15 cellular contexts compared by ENCODE assay signal in the genomic region with DNA sequence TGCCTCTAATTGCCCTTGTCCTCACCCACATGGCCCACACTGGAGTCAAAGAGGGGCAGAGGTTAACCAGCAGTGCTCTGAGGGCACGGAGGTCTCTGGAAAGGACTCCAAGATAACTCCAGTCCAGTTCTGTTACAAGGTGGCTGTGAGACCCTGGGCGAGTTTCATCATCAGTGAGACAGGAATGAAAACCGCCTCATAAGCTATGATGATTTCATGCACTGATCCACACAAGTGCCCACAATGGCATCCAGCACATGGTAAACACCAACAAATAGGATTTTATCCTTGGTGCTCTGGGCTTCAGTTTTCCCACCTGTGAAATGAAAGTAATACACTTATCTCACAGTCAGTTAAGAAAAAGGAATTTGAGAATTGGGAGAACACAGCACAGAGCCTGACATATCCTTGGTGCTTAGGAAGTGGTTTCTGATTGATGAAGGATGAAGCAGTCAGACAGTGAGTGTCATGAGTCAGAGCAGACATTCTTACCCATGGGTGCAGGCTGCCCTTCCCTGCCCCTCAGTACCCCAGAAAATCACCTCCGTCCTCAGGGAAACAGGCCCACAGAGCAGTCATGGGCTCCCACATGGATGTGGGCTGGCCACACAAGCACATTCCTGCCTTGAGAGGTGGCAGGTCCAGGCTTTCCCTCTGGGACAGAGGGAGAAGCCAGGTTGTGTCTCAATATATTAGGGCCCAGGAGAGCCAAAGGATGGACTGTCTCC. TPM values are rescaled to one million over a fixed set of nuclear protein-coding genes. Genes with fewer than 3 reads are reported as not detected.
DNase-seq lines count a peak whose midpoint lies in the region; ATAC-seq, FAIRE-seq and TF ChIP-seq lines count a peak whose summit lies in the region.
"Had no signal": no experiment of that assay in that cellular context is flagged by ENCODE, and none has a peak within 500 bp of the region (broad histone marks: within the 10 kb centered on the region; RNA-seq: fewer than 3 reads in every experiment).

No MANE protein-coding gene starts in this region.

- no peaks in the 10 kb centered on the region for H4K20me1 ChIP-seq in keratinocyte (ENCODE audit: control insufficient read depth, extremely low read depth, insufficient read depth, low read length)

- H3K9ac ChIP-seq in keratinocyte (ENCODE audit: control insufficient read depth, extremely low read depth, insufficient read depth, low read length): no peak overlapping the region

- H3K9me3 Mint-ChIP-seq in MCF 10A (ENCODE audit: unreplicated experiment): no peaks in the 10 kb centered on the region

- POLR2A ChIA-PET in MCF 10A (lab: Yijun Ruan, JAX): no interaction called here

- no peak for DNase-seq in breast epithelium (ENCODE audit: low spot score in 2 of 2)
- no peak for DNase-seq in MCF 10A (ENCODE audit: unreplicated experiment)
- no peak for DNase-seq in T-helper 17 cell
- DNase-seq in keratinocyte (ENCODE audit: low read depth, low spot score): no peak
- DNase-seq in upper lobe of right lung: no peak
- DNase-seq in activated gamma-delta T cell (lab: John Stamatoyannopoulos, UW): no peak
- no peak for DNase-seq in sigmoid colon
- no peak for DNase-seq in frontal cortex (ENCODE audit: low spot score in 2 of 2)
- DNase-seq: activated T-cell treated with anti-CD3 and anti-CD28 coated beads, Interleukin-2, amount 50 U/mL, for 48 hours; dermis blood vessel endothelial cell; DMS53; stimulated activated CD4-positive, alpha-beta T cell treated with anti-CD3 and anti-CD28 coated beads, Interleukin-12 subunit alpha, Interleukin-12 subunit beta, amount 100 ng/mL, for 4 hours; testis had no signal

- FAIRE-seq in keratinocyte (lab: Jason Lieb, UNC) (peak; percentile 74), frontal cortex (lab: Jason Lieb, UNC) (no peak)
- FAIRE-seq: astrocyte had no signal

- H3K4me1 Mint-ChIP-seq in MCF 10A (ENCODE audit: insufficient read depth, unreplicated experiment): peaks cover 18% of the 10 kb centered on the region
- peaks cover 22% of the 10 kb centered on the region for H3K4me1 Mint-ChIP-seq in T-helper 17 cell

- dilution Hi-C loops in keratinocyte (cut with MboI; ENCODE audit: extremely low pct_ligation_motif_present, low sequenced_read_pairs): no loop called here

- TF ChIP-seq POLR2A in breast epithelium (IDR thresholded peaks at IDR 0.05) (no peak), sigmoid colon (IDR thresholded peaks at IDR 0.05) (no peak)

- 92 to 93% methylated on average over 4 of the region's 4 CpGs for WGBS in sigmoid colon, 2 donors

- peaks cover 0 to 8% of the 10 kb centered on the region in 2 donors for H3K4me1 ChIP-seq in breast epithelium
- H3K4me1 ChIP-seq in keratinocyte (ENCODE audit: control insufficient read depth, extremely low read depth, insufficient read depth, low read length): peaks cover 24% of the 10 kb centered on the region
- peaks cover 19% of the 10 kb centered on the region for H3K4me1 ChIP-seq in upper lobe of right lung
- H3K4me1 ChIP-seq in sigmoid colon: no peaks in the 10 kb centered on the region

- TF ChIP-seq EP300 in sigmoid colon (IDR thresholded peaks at IDR 0.05): no peak

- H3K4me3 Mint-ChIP-seq in MCF 10A (ENCODE audit: unreplicated experiment) (no peak overlapping the region), T-helper 17 cell (no peak overlapping the region)

- peak overlapping the region; percentile 23 for H3K4me2 ChIP-seq in keratinocyte (ENCODE audit: control insufficient read depth, extremely low read depth, insufficient read depth, low read depth, low read length)

- no peak for TF ChIP-seq CTCF in breast epithelium (IDR thresholded peaks at IDR 0.05)
- TF ChIP-seq CTCF in MCF 10A (IDR thresholded peaks at IDR 0.05; ENCODE audit: unreplicated experiment): no peak
- TF ChIP-seq CTCF in keratinocyte (optimal IDR thresholded peaks at IDR 0.05 in 1 of 3, IDR thresholded peaks at IDR 0.05 in 1 of 3, conservative IDR thresholded peaks at IDR 0.05 in 1 of 3; ENCODE audit: extremely low read depth in 1 of 3, insufficient read depth in 2 of 3, low read length in 3 of 3): no peak
- no peak for TF ChIP-seq CTCF in upper lobe of right lung (IDR thresholded peaks at IDR 0.05)
- no peak for TF ChIP-seq CTCF in sigmoid colon (IDR thresholded peaks at IDR 0.05)

- no peaks in the 10 kb centered on the region for H3K27me3 ChIP-seq in breast epithelium
- H3K27me3 ChIP-seq in keratinocyte (ENCODE audit: control insufficient read depth, extremely low read depth, insufficient read depth, low read length): peaks cover 3% of the 10 kb centered on the region
- H3K27me3 ChIP-seq in upper lobe of right lung: no peaks in the 10 kb centered on the region
- H3K27me3 ChIP-seq in sigmoid colon: no peaks in the 10 kb centered on the region
- H3K27me3 ChIP-seq: testis had no signal

- no peaks in the 10 kb centered on the region for H3K9me3 ChIP-seq in breast epithelium
- H3K9me3 ChIP-seq in T-helper 17 cell (ENCODE audit: control insufficient read depth, low read length, poor library complexity, severe bottlenecking): no peaks in the 10 kb centered on the region
- no peaks in the 10 kb centered on the region for H3K9me3 ChIP-seq in keratinocyte (ENCODE audit: control insufficient read depth, low read depth, low read length)
- H3K9me3 ChIP-seq in upper lobe of right lung: no peaks in the 10 kb centered on the region
- H3K9me3 ChIP-seq in sigmoid colon: no peaks in the 10 kb centered on the region
- H3K9me3 ChIP-seq: testis had no signal

- peak; percentile 53 for ATAC-seq in T-helper 17 cell
- ATAC-seq in upper lobe of right lung: peak; percentile 36
- ATAC-seq: activated CD4-positive, CD25-positive, alpha-beta regulatory T cell treated with anti-CD3 and anti-CD28 coated beads, Interleukin-2, amount 50 U/mL, for 24 hours had no signal

- BruUV-seq in MCF 10A (replicated peaks; lab: Mats Ljungman, UMichigan): no TSS peak

- intact Hi-C loops in breast epithelium (cut with DNase I; ENCODE audit: low total_unique reads) (no loop called here), MCF 10A (cut with micrococcal nuclease) (no loop called here), upper lobe of right lung (cut with DNase I) (no loop called here), sigmoid colon (cut with DNase I) (no loop called here)

- H3K36me3 Mint-ChIP-seq in MCF 10A (ENCODE audit: insufficient read depth, unreplicated experiment) (no peaks in the 10 kb centered on the region), T-helper 17 cell (ENCODE audit: low read depth) (no peaks in the 10 kb centered on the region)

- H3K27me3 Mint-ChIP-seq in MCF 10A (ENCODE audit: insufficient read depth, unreplicated experiment) (no peaks in the 10 kb centered on the region), T-helper 17 cell (no peaks in the 10 kb centered on the region)

- H3K4me3 ChIP-seq in breast epithelium: no peak overlapping the region
- no peak overlapping the region for H3K4me3 ChIP-seq in keratinocyte (ENCODE audit: control insufficient read depth in 2 of 3, extremely low read depth in 1 of 3, insufficient read depth in 2 of 3, low read depth in 1 of 3, low read length in 3 of 3)
- no peak overlapping the region for H3K4me3 ChIP-seq in upper lobe of right lung
- H3K4me3 ChIP-seq in sigmoid colon: no peak overlapping the region
- H3K4me3 ChIP-seq: testis had no signal

- no peaks in the 10 kb centered on the region for H3K9me1 ChIP-seq in keratinocyte (ENCODE audit: control insufficient read depth, extremely low read depth, insufficient read depth, low read length)

- CTCF ChIA-PET in MCF 10A (lab: Yijun Ruan, JAX): interaction anchor here (1.2 kb wide), 1 partner anchor 13 kb away, joined by 3 read pairs; no protein-coding TSS in a partner anchor

- H2AFZ ChIP-seq in keratinocyte (ENCODE audit: control insufficient read depth, low read length): no peak overlapping the region

- peak overlapping the region; percentile 1 to 8 for H3K27ac ChIP-seq in breast epithelium
- H3K27ac ChIP-seq in keratinocyte (ENCODE audit: control insufficient read depth, insufficient read depth, low read length): no peak overlapping the region
- H3K27ac ChIP-seq in upper lobe of right lung: no peak overlapping the region
- no peak overlapping the region for H3K27ac ChIP-seq in sigmoid colon
- H3K27ac ChIP-seq: testis had no signal

- no peaks in the 10 kb centered on the region for H3K79me2 ChIP-seq in keratinocyte (ENCODE audit: control insufficient read depth, insufficient read depth, low read length)

- no peak overlapping the region for H3K27ac Mint-ChIP-seq in MCF 10A (ENCODE audit: low read depth, unreplicated experiment)
- H3K27ac Mint-ChIP-seq in T-helper 17 cell: peak overlapping the region; percentile 74

- H3K36me3 ChIP-seq in breast epithelium (no peaks in the 10 kb centered on the region), keratinocyte (ENCODE audit: control insufficient read depth in 2 of 2, extremely low read depth in 1 of 2, insufficient read depth in 2 of 2, low read length in 2 of 2) (no peaks in the 10 kb centered on the region), upper lobe of right lung (no peaks in the 10 kb centered on the region), sigmoid colon (no peaks in the 10 kb centered on the region)

RNA-seq across cellular contexts. Expression of a gene that starts 48.4 kb away (rescaled TPM):
- 10 to 100 TPM; 23.6 to 37.3 (median 29.6) TPM for total RNA-seq in breast epithelium
- 4.6 and 6.8 TPM in 2 replicates for total RNA-seq in MCF 10A (2022)
- 1 to 10 TPM; 1.6 to 2.7 TPM for total RNA-seq in T-helper 17 cell
- 0.83 to 1.7 TPM (median 1.4 TPM) in 3 replicates for polyA plus RNA-seq in keratinocyte
- polyA plus RNA-seq in keratinocyte (2011; ENCODE audit: low read depth): 5.5 TPM
- 1.2 and 1.6 TPM in 2 replicates for polyA plus RNA-seq in keratinocyte (2011; cell fraction: cytosol; rRNA removed)
- polyA plus RNA-seq in keratinocyte (2011; cell fraction: nucleus; rRNA removed): 3.3 and 4.8 TPM in 2 replicates
- polyA plus RNA-seq in keratinocyte (2012; ENCODE audit: low replicate concordance): 0.85 and 6.7 TPM in 2 replicates
- 0.56 to 1.6 TPM (median 1.3 TPM) in 3 replicates for polyA minus RNA-seq in keratinocyte
- not detected for polyA minus RNA-seq in keratinocyte (2011; cell fraction: cytosol; rRNA and poly(A)+ RNA removed)
- 3.4 and 4.4 TPM in 2 replicates for polyA minus RNA-seq in keratinocyte (2011; cell fraction: nucleus; rRNA and poly(A)+ RNA removed)
- total RNA-seq in upper lobe of right lung: 73.3 TPM
- 1 to 10 TPM; 2.1 to 5.5 (median 3.3) TPM for total RNA-seq in sigmoid colon
- polyA plus RNA-seq in sigmoid colon: 10 to 100 TPM; 19.2 to 27.7 (median 21.7) TPM
- total RNA-seq in frontal cortex: 0.82 TPM

Comparison
In these comparisons a context has a peak if more than half of its experiments do, and no peak if none do; other contexts are left out.
1. H3K27ac ChIP-seq: peak in breast epithelium (2 of 2); none in keratinocyte (single experiment), upper lobe of right lung (single experiment) and sigmoid colon (0 of 4).